ENCODE assay signal across 34 cellular contexts in the genomic region with DNA sequence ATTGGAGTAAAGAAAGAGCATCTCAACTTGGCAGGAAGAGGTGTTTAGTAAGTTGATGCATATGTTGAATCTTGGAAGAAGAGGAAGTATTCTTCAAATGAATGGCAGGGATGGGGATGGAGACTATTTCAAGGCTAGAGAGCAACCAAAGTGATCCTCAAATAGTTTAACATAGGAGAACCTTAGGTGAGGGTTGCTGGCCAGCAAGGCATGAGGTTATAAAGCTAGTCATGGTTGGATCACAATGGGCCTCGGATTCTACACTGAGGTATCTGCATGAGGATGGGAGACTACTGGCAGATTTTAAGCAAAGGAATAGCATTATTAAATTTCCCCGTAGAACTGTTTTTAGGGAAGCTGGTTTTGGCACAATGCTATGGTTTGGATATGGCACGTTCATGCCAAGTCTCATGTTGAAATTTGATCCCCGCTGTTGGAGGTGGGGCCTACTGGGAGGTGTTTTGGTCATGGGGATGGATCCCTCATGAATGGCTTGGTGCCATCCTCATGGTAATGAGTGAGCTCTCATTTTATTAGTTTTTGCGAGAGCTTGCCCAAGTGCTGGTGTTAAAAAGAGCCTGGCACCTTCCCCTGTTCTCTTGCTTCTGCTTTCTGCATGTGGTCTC. TPM values are rescaled to one million over a fixed set of nuclear protein-coding genes. Genes with fewer than 3 reads are reported as not detected.
"Had no signal": no experiment of that assay in that cellular context is flagged by ENCODE, and none has a peak within 500 bp of the region (broad histone marks: within the 10 kb centered on the region; RNA-seq: fewer than 3 reads in every experiment).

No MANE protein-coding gene starts in this region.

- H3K4me3 ChIP-seq: Peyer's patch, SJSA1 had no signal

- H3K36me3 ChIP-seq: Peyer's patch, SJSA1 had no signal

- DNase-seq: activated CD4-positive, alpha-beta T cell treated with anti-CD3 and anti-CD28 coated beads, Interleukin-2, amount 10 ng/mL, durations not matched to agents 24 days and 14 days; activated CD4-positive, alpha-beta T cell treated with anti-CD3 and anti-CD28 coated beads, Interleukin-2, amount 50 U/mL, for 4 hours; activated CD8-positive, alpha-beta T cell treated with anti-CD3 and anti-CD28 coated beads for 36 hours; activated effector memory CD4-positive, alpha-beta T cell treated with anti-CD3 and anti-CD28 coated beads, Interleukin-2, amount 50 U/mL, for 16 hours; activated naive CD4-positive, alpha-beta T cell; activated naive CD4-positive, alpha-beta T cell treated with anti-CD3 and anti-CD28 coated beads, Interleukin-2, amount 50 U/mL, for 16 hours; activated naive CD8-positive, alpha-beta T cell treated with anti-CD3 and anti-CD28 coated beads for 36 hours; activated T-cell treated with anti-CD3 and anti-CD28 coated beads, Interleukin-2, amount 50 U/mL, for 1 hour; activated T-cell treated with anti-CD3 and anti-CD28 coated beads, Interleukin-2, amount 50 U/mL, for 72 hours; amniotic stem cell; aorta; caudate nucleus; cerebellar nuclear complex; Karpas-422; KBM-7; NCI-H1048; NCI-H1105 treated with DMSO at 0.1 percent for 48 hours; NCI-H1436; NCI-H1694 treated with DMSO at 0.1 percent for 48 hours; NCI-H2029 treated with DMSO at 0.1 percent for 48 hours; NCI-H2107; NCI-H2171; NCI-H524; NCI-H69; NCI-H82; NK-92 treated with Interleukin-12 subunit alpha and Interleukin-12 subunit beta, amount 100 ng/mL, for 24 hours; PC-3; Peyer's patch; RPMI8226; SHP77 treated with DMSO at 0.1 percent for 48 hours; SK-N-SH had no signal

- H3K27ac ChIP-seq: Peyer's patch, SJSA1 had no signal

- H3K27me3 ChIP-seq: Peyer's patch had no signal

- H3K4me1 ChIP-seq: Peyer's patch, SJSA1 had no signal

- H3K9me3 ChIP-seq: Peyer's patch, SJSA1, SK-N-SH had no signal

RNA-seq across cellular contexts. Expression of a gene that starts 41.9 kb away (rescaled TPM):
- total RNA-seq: activated CD4-positive, alpha-beta T cell treated with anti-CD3 and anti-CD28 coated beads, Interleukin-2, amount 10 ng/mL, durations not matched to agents 24 days and 14 days; activated CD8-positive, alpha-beta memory T cell treated with anti-CD3 and anti-CD28 coated beads for 36 hours; activated CD8-positive, alpha-beta T cell treated with anti-CD3 and anti-CD28 coated beads for 36 hours; activated naive CD8-positive, alpha-beta T cell treated with anti-CD3 and anti-CD28 coated beads for 36 hours; activated T-cell treated with anti-CD3 and anti-CD28 coated beads, Interleukin-2, amount 50 U/mL, for 72 hours; activated T-helper 17 cell treated with anti-CD3 and anti-CD28 coated beads, Interleukin-2, amount 50 U/mL, for 72 hours; aorta; PC-3; Peyer's patch; SJSA1 had no signal
- polyA plus RNA-seq: aorta, SK-N-SH had no signal
